ENCODE assay signal across 9 cellular contexts in genomic region chr12:67456281-67456918, GRCh38.
DNase-seq lines count a peak whose midpoint lies in the region; ATAC-seq and TF ChIP-seq lines count a peak whose summit lies in the region.
"Had no signal": no experiment of that assay in that cellular context is flagged by ENCODE, and none has a peak within 500 bp of the region (broad histone marks: within the 10 kb centered on the region; RNA-seq: fewer than 3 reads in every experiment).

No MANE protein-coding gene starts in this region.

- no peak for TF ChIP-seq CTCF in ascending aorta (IDR thresholded peaks at IDR 0.05)

- peaks cover 0 to 10% of the 10 kb centered on the region in 2 donors for H3K4me1 ChIP-seq in ascending aorta

- no peaks in the 10 kb centered on the region for H3K27me3 ChIP-seq in ascending aorta

- H3K9me3 ChIP-seq in ascending aorta: no peaks in the 10 kb centered on the region
- H3K9me3 ChIP-seq: neutrophil had no signal

- DNase-seq in AG20443 (ENCODE audit: low spot score) (peak; percentile 42), LHCN-M2 (ENCODE audit: low read depth) (peak; percentile 94), amniotic stem cell (lab: John Stamatoyannopoulos, UW) (peak; percentile 10), medulla oblongata (ENCODE audit: extremely low spot score) (peak; percentile 29), NCI-H526 treated with DMSO at 0.1 percent for 48 hours (lab: John Stamatoyannopoulos, UW) (no peak), ascending aorta (ENCODE audit: low spot score in 2 of 2) (no peak)

- H3K4me3 ChIP-seq in ascending aorta: no peak overlapping the region

- H3K27ac ChIP-seq in ascending aorta: no peak overlapping the region
- H3K27ac ChIP-seq: neutrophil had no signal

- ATAC-seq in HG02884 (IDR thresholded peaks at IDR 0.05; ENCODE audit: unreplicated experiment): no peak
- no peak for ATAC-seq in HG02973 (IDR thresholded peaks at IDR 0.05; ENCODE audit: unreplicated experiment)

- intact Hi-C loops in ascending aorta (cut with DNase I): no loop called here

- no peaks in the 10 kb centered on the region for H3K36me3 ChIP-seq in ascending aorta
- H3K36me3 ChIP-seq: neutrophil had no signal

Comparison
In these comparisons a context has a peak if more than half of its experiments do, and no peak if none do; other contexts are left out.
1. DNase-seq: peak in AG20443 (single experiment), LHCN-M2 (single experiment), amniotic stem cell (single experiment) and medulla oblongata (single experiment); none in NCI-H526 treated with DMSO at 0.1 percent for 48 hours (single experiment) and ascending aorta (0 of 2).